ENCODE assay signal across 9 cellular contexts in genomic region chr20:38321959-38322598, GRCh38. TPM values are rescaled to one million over a fixed set of nuclear protein-coding genes. Genes with fewer than 3 reads are reported as not detected.
DNase-seq lines count a peak whose midpoint lies in the region; ATAC-seq and TF ChIP-seq lines count a peak whose summit lies in the region.
"Had no signal": no experiment of that assay in that cellular context is flagged by ENCODE, and none has a peak within 500 bp of the region (broad histone marks: within the 10 kb centered on the region; RNA-seq: fewer than 3 reads in every experiment).

No MANE protein-coding gene starts in this region.

- POLR2A ChIA-PET in activated CD4-positive, alpha-beta T cell treated with anti-CD3 and anti-CD28 coated beads for 36 hours (lab: Charles Lee): no interaction called here
- POLR2A ChIA-PET in naive thymus-derived CD8-positive, alpha-beta T cell (lab: Charles Lee): no interaction called here

- ATAC-seq in activated CD4-positive, alpha-beta T cell treated with anti-CD3 and anti-CD28 coated beads for 36 hours: no peak
- ATAC-seq in naive thymus-derived CD8-positive, alpha-beta T cell: no peak

- H3K27me3 Mint-ChIP-seq in activated CD4-positive, alpha-beta T cell treated with anti-CD3 and anti-CD28 coated beads for 36 hours: peaks cover 18% of the 10 kb centered on the region
- H3K27me3 Mint-ChIP-seq in naive thymus-derived CD8-positive, alpha-beta T cell: peaks cover 20 to 46% (median 23%) of the 10 kb centered on the region in 5 donors

- DNase-seq in activated CD4-positive, alpha-beta T cell treated with anti-CD3 and anti-CD28 coated beads for 36 hours: peak; percentile 25
- DNase-seq in activated CD4-positive, alpha-beta T cell treated with anti-CD3 and anti-CD28 coated beads for 4 hours: no peak
- DNase-seq in NCI-H82 treated with DMSO at 0.1 percent for 48 hours (lab: John Stamatoyannopoulos, UW; ENCODE audit: unreplicated experiment): peak; percentile 55
- DNase-seq in coronary artery (ENCODE audit: low spot score): no peak
- peak; percentile 76 to 80 for DNase-seq in lung microvascular endothelial cell (ENCODE audit: low read depth in 2 of 2)
- no peak for DNase-seq in GM13976 (ENCODE audit: low spot score)
- DNase-seq in naive thymus-derived CD8-positive, alpha-beta T cell: no peak
- no peak for DNase-seq in effector CD8-positive, alpha-beta T cell (lab: John Stamatoyannopoulos, UW)

- no peak overlapping the region for H3K27ac ChIP-seq in coronary artery

- intact Hi-C loops in activated CD4-positive, alpha-beta T cell treated with anti-CD3 and anti-CD28 coated beads for 36 hours (cut with DNase I, micrococcal nuclease): no loop called here

- TF ChIP-seq CTCF in coronary artery (IDR thresholded peaks at IDR 0.05) (peak; percentile 57), GM13976 (IDR thresholded peaks at IDR 0.05; ENCODE audit: borderline replicate concordance, control extremely low read depth, extremely low read depth, insufficient read depth, missing control alignments) (no peak)

- H3K4me1 Mint-ChIP-seq in activated CD4-positive, alpha-beta T cell treated with anti-CD3 and anti-CD28 coated beads for 36 hours: no peaks in the 10 kb centered on the region
- no peaks in the 10 kb centered on the region for H3K4me1 Mint-ChIP-seq in naive thymus-derived CD8-positive, alpha-beta T cell

- H3K36me3 Mint-ChIP-seq in activated CD4-positive, alpha-beta T cell treated with anti-CD3 and anti-CD28 coated beads for 36 hours (ENCODE audit: low read depth): no peaks in the 10 kb centered on the region
- no peaks in the 10 kb centered on the region for H3K36me3 Mint-ChIP-seq in naive thymus-derived CD8-positive, alpha-beta T cell

- in situ Hi-C loops in GM13976 (cut with MboI; ENCODE audit: low sequenced_read_pairs, unreplicated experiment): no loop called here

- H3K4me3 ChIP-seq in coronary artery: no peak overlapping the region

- no peak overlapping the region for H3K4me3 Mint-ChIP-seq in activated CD4-positive, alpha-beta T cell treated with anti-CD3 and anti-CD28 coated beads for 36 hours
- no peak overlapping the region for H3K4me3 Mint-ChIP-seq in naive thymus-derived CD8-positive, alpha-beta T cell
- H3K4me3 Mint-ChIP-seq: dendritic cell treated with granulocyte-macrophage colony-stimulating factor and Interleukin-4, amounts not matched to agents 40 ng/mL and 50 ng/mL, for 4 days had no signal

- H3K27ac Mint-ChIP-seq in activated CD4-positive, alpha-beta T cell treated with anti-CD3 and anti-CD28 coated beads for 36 hours: no peak overlapping the region
- no peak overlapping the region for H3K27ac Mint-ChIP-seq in naive thymus-derived CD8-positive, alpha-beta T cell
- H3K27ac Mint-ChIP-seq: dendritic cell treated with granulocyte-macrophage colony-stimulating factor and Interleukin-4, amounts not matched to agents 40 ng/mL and 50 ng/mL, for 4 days had no signal

- no peaks in the 10 kb centered on the region for H3K9me3 Mint-ChIP-seq in activated CD4-positive, alpha-beta T cell treated with anti-CD3 and anti-CD28 coated beads for 36 hours (ENCODE audit: low read depth)
- peaks cover 0 to 4% (median 0%) of the 10 kb centered on the region in 9 donors for H3K9me3 Mint-ChIP-seq in naive thymus-derived CD8-positive, alpha-beta T cell

- CTCF ChIA-PET in activated CD4-positive, alpha-beta T cell treated with anti-CD3 and anti-CD28 coated beads for 36 hours (lab: Charles Lee): interaction anchor here (0.6 kb wide), 1 partner anchor 829 kb away, joined by 3 read pairs; no protein-coding TSS in a partner anchor

RNA-seq across cellular contexts. Expression of gene BPI, which starts 18.1 kb away (rescaled TPM):
- total RNA-seq in activated CD4-positive, alpha-beta T cell treated with anti-CD3 and anti-CD28 coated beads for 36 hours: not detected
- total RNA-seq in lung microvascular endothelial cell: not detected in 2 replicates
- total RNA-seq in naive thymus-derived CD8-positive, alpha-beta T cell: not detected
- polyA plus RNA-seq in naive thymus-derived CD8-positive, alpha-beta T cell: not detected

RNA-seq across cellular contexts. Expression of gene LBP, which starts 24.2 kb away (rescaled TPM):
- total RNA-seq in activated CD4-positive, alpha-beta T cell treated with anti-CD3 and anti-CD28 coated beads for 36 hours: not detected
- under 0.01 TPM in 2 replicates for total RNA-seq in lung microvascular endothelial cell
- not detected for total RNA-seq in naive thymus-derived CD8-positive, alpha-beta T cell
- not detected for polyA plus RNA-seq in naive thymus-derived CD8-positive, alpha-beta T cell

Comparison
In these comparisons a context has a peak if more than half of its experiments do, and no peak if none do; other contexts are left out.
1. DNase-seq: peak in activated CD4-positive, alpha-beta T cell treated with anti-CD3 and anti-CD28 coated beads for 36 hours (single experiment), NCI-H82 treated with DMSO at 0.1 percent for 48 hours (single experiment) and lung microvascular endothelial cell (2 of 2); none in activated CD4-positive, alpha-beta T cell treated with anti-CD3 and anti-CD28 coated beads for 4 hours (0 of 2), coronary artery (single experiment), GM13976 (single experiment), naive thymus-derived CD8-positive, alpha-beta T cell (0 of 10) and effector CD8-positive, alpha-beta T cell (single experiment).